In the genomic region with DNA sequence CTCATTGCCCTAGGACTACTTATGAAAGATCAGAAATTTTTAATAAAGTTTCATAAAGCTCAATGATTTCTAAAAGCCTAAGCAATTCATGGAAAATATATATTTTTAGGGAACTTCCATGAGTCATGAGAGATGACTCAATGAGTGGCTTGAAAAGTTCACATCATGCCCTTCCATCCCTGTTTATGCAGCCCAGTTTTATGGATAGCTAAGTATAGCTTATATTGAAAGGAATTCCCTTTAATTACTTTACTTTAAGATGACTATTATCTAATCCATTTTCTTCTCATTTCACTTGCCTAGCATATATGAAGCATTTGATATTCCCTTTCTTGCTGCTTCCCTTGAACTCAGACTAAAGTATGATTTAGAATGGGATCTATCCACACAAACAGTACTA, we compare ENCODE assay signal across 17 cellular contexts.
"Had no signal": no experiment of that assay in that cellular context is flagged by ENCODE, and none has a peak within 500 bp of the region (broad histone marks: within the 10 kb centered on the region; RNA-seq: fewer than 3 reads in every experiment).

No MANE protein-coding gene starts in this region.

- H3K36me3 Mint-ChIP-seq: immature natural killer cell, natural killer cell, type B pancreatic cell had no signal

- H3K27ac Mint-ChIP-seq: activated naive CD4-positive, alpha-beta T cell treated with anti-CD3 and anti-CD28 coated beads for 36 hours; dendritic cell treated with granulocyte-macrophage colony-stimulating factor and Interleukin-4, amounts not matched to agents 40 ng/mL and 50 ng/mL, for 4 days; immature natural killer cell; natural killer cell; T-helper 2 cell treated with Interferon-gamma antibody and Interleukin-4, amounts not matched to agents 5 μg/mL and 100 μg/mL, for 36 hours; type B pancreatic cell had no signal

- H3K36me3 ChIP-seq: suprapubic skin had no signal

- H3K27me3 ChIP-seq: body of pancreas, suprapubic skin had no signal

- ATAC-seq: body of pancreas, left lobe of liver, natural killer cell, psoas muscle, sciatic nerve had no signal

- H3K4me1 Mint-ChIP-seq: immature natural killer cell, natural killer cell had no signal

- H3K9me3 Mint-ChIP-seq: activated naive CD4-positive, alpha-beta T cell treated with anti-CD3 and anti-CD28 coated beads for 36 hours; dendritic cell treated with granulocyte-macrophage colony-stimulating factor and Interleukin-4, amounts not matched to agents 40 ng/mL and 50 ng/mL, for 4 days; natural killer cell; T-helper 2 cell treated with Interferon-gamma antibody and Interleukin-4, amounts not matched to agents 5 μg/mL and 100 μg/mL, for 36 hours; type B pancreatic cell had no signal

- DNase-seq: activated CD4-positive, alpha-beta T cell treated with anti-CD3 and anti-CD28 coated beads, Interleukin-2, amount 50 U/mL, for 4 hours; activated CD4-positive, CD25-positive, alpha-beta regulatory T cell treated with anti-CD3 and anti-CD28 coated beads, Interleukin-2, amount 50 U/mL, for 72 hours; activated CD8-positive, alpha-beta memory T cell treated with anti-CD3 and anti-CD28 coated beads, Interleukin-2, amount 50 U/mL, for 4 hours; activated naive CD4-positive, alpha-beta T cell treated with anti-CD3 and anti-CD28 coated beads for 36 hours; body of pancreas; erythroblast; immature natural killer cell; natural killer cell; psoas muscle; stimulated activated naive CD4-positive, alpha-beta T cell; SW 1271 had no signal

- H3K27ac ChIP-seq: body of pancreas, psoas muscle, suprapubic skin had no signal

- H3K4me3 Mint-ChIP-seq: activated naive CD4-positive, alpha-beta T cell treated with anti-CD3 and anti-CD28 coated beads for 36 hours; dendritic cell treated with granulocyte-macrophage colony-stimulating factor and Interleukin-4, amounts not matched to agents 40 ng/mL and 50 ng/mL, for 4 days; immature natural killer cell; natural killer cell; T-helper 2 cell treated with Interferon-gamma antibody and Interleukin-4, amounts not matched to agents 5 μg/mL and 100 μg/mL, for 36 hours; type B pancreatic cell had no signal

- H3K27me3 Mint-ChIP-seq: dendritic cell treated with granulocyte-macrophage colony-stimulating factor and Interleukin-4, amounts not matched to agents 40 ng/mL and 50 ng/mL, for 4 days; type B pancreatic cell had no signal

- H3K4me3 ChIP-seq: body of pancreas, psoas muscle, suprapubic skin had no signal

- H3K4me1 ChIP-seq: body of pancreas, psoas muscle, suprapubic skin had no signal

- H3K9me3 ChIP-seq: body of pancreas, psoas muscle, suprapubic skin had no signal
